In genomic region chr12:69331482-69331845, GRCh38 we compare ENCODE assay signal across 9 cellular contexts. TPM values are rescaled to one million over a fixed set of nuclear protein-coding genes. Genes with fewer than 3 reads are reported as not detected.
DNase-seq lines count a peak whose midpoint lies in the region; ATAC-seq lines count a peak whose summit lies in the region.
"Had no signal": no experiment of that assay in that cellular context is flagged by ENCODE, and none has a peak within 500 bp of the region (broad histone marks: within the 10 kb centered on the region; RNA-seq: fewer than 3 reads in every experiment).

No MANE protein-coding gene starts in this region.

- whole genome bisulfite sequencing in esophagus, 2 donors, result 18 to 22% methylated on average over 7 of the region's 7 CpGs

- H3K27ac Mint-ChIP-seq in CD4-positive, CD25-positive, alpha-beta regulatory T cell, result peak overlapping the region; percentile 96 to 100 (median 96)

- no peak for DNase-seq in CD4-positive, CD25-positive, alpha-beta regulatory T cell
- no peak for DNase-seq in NT2/D1 (ENCODE audit: low read depth, low spot score)
- no peak for DNase-seq in NCI-H748 treated with DMSO at 0.1 percent for 48 hours (lab: John Stamatoyannopoulos, UW)
- no peak for DNase-seq in effector CD8-positive, alpha-beta T cell (lab: John Stamatoyannopoulos, UW)
- DNase-seq in NCI-H2081 (lab: John Stamatoyannopoulos, UW), result no peak
- DNase-seq in stimulated activated CD8-positive, alpha-beta memory T cell treated with anti-CD3 and anti-CD28 coated beads, Interleukin-4, amount 100 ng/mL, for 48 hours, result no peak

- H2AFZ ChIP-seq in neuron (ENCODE audit: low read depth, low read length), result peak overlapping the region; percentile 86

- H3K9me3 ChIP-seq in CD4-positive, CD25-positive, alpha-beta regulatory T cell (ENCODE audit: control insufficient read depth in 2 of 2, low read length in 2 of 2), result no peaks in the 10 kb centered on the region
- H3K9me3 ChIP-seq in NT2/D1 (ENCODE audit: insufficient read depth, low read length) (no peaks in the 10 kb centered on the region), esophagus (ENCODE audit: control insufficient read depth in 2 of 2, insufficient read depth in 1 of 2, low read depth in 1 of 2, low read length in 1 of 2) (no peaks in the 10 kb centered on the region), neuron (ENCODE audit: low read length) (no peaks in the 10 kb centered on the region)
- H3K9me3 ChIP-seq: SJSA1 had no signal

- H3K4me1 ChIP-seq in CD4-positive, CD25-positive, alpha-beta regulatory T cell (ENCODE audit: control insufficient read depth, insufficient read depth, low read length, poor library complexity, severe bottlenecking), result peaks cover 39% of the 10 kb centered on the region
- H3K4me1 ChIP-seq in NT2/D1 (ENCODE audit: insufficient read depth, insufficient read length) (peaks cover 4% of the 10 kb centered on the region), esophagus (ENCODE audit: control insufficient read depth in 2 of 2, insufficient read depth in 2 of 2, low read length in 1 of 2) (peaks cover 0 to 2% of the 10 kb centered on the region in 2 donors), neuron (ENCODE audit: insufficient read depth, low read length) (peaks cover 6% of the 10 kb centered on the region)
- H3K4me1 ChIP-seq: SJSA1 had no signal

- H3K36me3 ChIP-seq in CD4-positive, CD25-positive, alpha-beta regulatory T cell (ENCODE audit: control insufficient read depth, insufficient read depth, low read length), result no peaks in the 10 kb centered on the region
- H3K36me3 ChIP-seq in NT2/D1 (ENCODE audit: insufficient read depth, insufficient read length, low read length) (no peaks in the 10 kb centered on the region), esophagus (ENCODE audit: control insufficient read depth in 2 of 2, insufficient read depth in 2 of 2, low read length in 1 of 2) (no peaks in the 10 kb centered on the region), neuron (ENCODE audit: insufficient read depth, low read length) (no peaks in the 10 kb centered on the region)
- H3K36me3 ChIP-seq: SJSA1 had no signal

- no peaks in the 10 kb centered on the region for H3K9me3 Mint-ChIP-seq in CD4-positive, CD25-positive, alpha-beta regulatory T cell

- H3K27ac ChIP-seq in CD4-positive, CD25-positive, alpha-beta regulatory T cell (ENCODE audit: insufficient read depth, low read length, poor library complexity, severe bottlenecking), result peak overlapping the region; percentile 87
- H3K27ac ChIP-seq in esophagus (ENCODE audit: low read depth in 2 of 2, low read length in 1 of 2), result peak overlapping the region in 1 of 2 donors; percentile 25
- H3K27ac ChIP-seq: SJSA1 had no signal

- no peak overlapping the region for H3K9ac ChIP-seq in NT2/D1 (ENCODE audit: insufficient read length, low read depth)

- peak overlapping the region; percentile 97 for H3K4me3 ChIP-seq in CD4-positive, CD25-positive, alpha-beta regulatory T cell (ENCODE audit: low read depth, low read length)
- peak overlapping the region; percentile 22 for H3K4me3 ChIP-seq in NT2/D1 (ENCODE audit: insufficient read length, low read depth)
- peak overlapping the region; percentile 20 to 54 for H3K4me3 ChIP-seq in esophagus (ENCODE audit: low read depth in 1 of 2, low read length in 2 of 2)
- H3K4me3 ChIP-seq in neuron (ENCODE audit: low read length), result peak overlapping the region; percentile 42
- H3K4me3 ChIP-seq: SJSA1 had no signal

- peaks cover 11% of the 10 kb centered on the region for H3K27me3 Mint-ChIP-seq in CD4-positive, CD25-positive, alpha-beta regulatory T cell

- peaks cover 8% of the 10 kb centered on the region for H3K36me3 Mint-ChIP-seq in CD4-positive, CD25-positive, alpha-beta regulatory T cell

- H3K27me3 ChIP-seq in CD4-positive, CD25-positive, alpha-beta regulatory T cell (ENCODE audit: control insufficient read depth, insufficient read depth, low read length), result no peaks in the 10 kb centered on the region
- no peaks in the 10 kb centered on the region for H3K27me3 ChIP-seq in NT2/D1 (ENCODE audit: insufficient read depth, insufficient read length)
- H3K27me3 ChIP-seq in esophagus (ENCODE audit: control insufficient read depth in 1 of 2, insufficient read depth in 2 of 2, low read length in 2 of 2), result no peaks in the 10 kb centered on the region
- peaks cover 29% of the 10 kb centered on the region for H3K27me3 ChIP-seq in neuron (ENCODE audit: insufficient read depth, low read length)

- peaks cover 27 to 61% (median 45%) of the 10 kb centered on the region in 4 donors for H3K4me1 Mint-ChIP-seq in CD4-positive, CD25-positive, alpha-beta regulatory T cell

- ATAC-seq in CD4-positive, CD25-positive, alpha-beta regulatory T cell (ENCODE audit: low read depth in 2 of 2), result no peak

- H3K4me3 Mint-ChIP-seq in CD4-positive, CD25-positive, alpha-beta regulatory T cell, result peak overlapping the region; percentile 85 to 100 (median 96)

RNA-seq across cellular contexts. Expression of gene LYZ, which starts 16.7 kb away (rescaled TPM):
- 1.0 TPM for total RNA-seq in CD4-positive, CD25-positive, alpha-beta regulatory T cell
- 10 to 100 TPM in 1 of 4 donors, 1 to 10 TPM in 2, under 1 TPM in 1; 0.95 to 17.6 (median 4.9) TPM for polyA plus RNA-seq in CD4-positive, CD25-positive, alpha-beta regulatory T cell
- polyA plus RNA-seq in esophagus, result 10 to 100 TPM in 1 of 2 donors, 1 to 10 TPM in 1; 6.3 to 28.7 TPM
- total RNA-seq: SJSA1 had no signal

RNA-seq across cellular contexts. Expression of gene YEATS4, which starts 28.1 kb away (rescaled TPM):
- 32.6 TPM for total RNA-seq in CD4-positive, CD25-positive, alpha-beta regulatory T cell
- 10 to 100 TPM; 47.9 to 75.7 (median 53.2) TPM for polyA plus RNA-seq in CD4-positive, CD25-positive, alpha-beta regulatory T cell
- 10 to 100 TPM in 1 of 2 donors, 1 to 10 TPM in 1; 6.8 to 14.7 TPM for polyA plus RNA-seq in esophagus

Comparison
In these comparisons a context has a peak if more than half of its experiments do, and no peak if none do; other contexts are left out.
1. H3K4me3 ChIP-seq: peak in every context shown above with its lines; median percentile 97 in CD4-positive, CD25-positive, alpha-beta regulatory T cell; 42 in neuron; 37 in esophagus; 22 in NT2/D1.